Comparison of ENCODE assay signal across 8 cellular contexts in the genomic region with DNA sequence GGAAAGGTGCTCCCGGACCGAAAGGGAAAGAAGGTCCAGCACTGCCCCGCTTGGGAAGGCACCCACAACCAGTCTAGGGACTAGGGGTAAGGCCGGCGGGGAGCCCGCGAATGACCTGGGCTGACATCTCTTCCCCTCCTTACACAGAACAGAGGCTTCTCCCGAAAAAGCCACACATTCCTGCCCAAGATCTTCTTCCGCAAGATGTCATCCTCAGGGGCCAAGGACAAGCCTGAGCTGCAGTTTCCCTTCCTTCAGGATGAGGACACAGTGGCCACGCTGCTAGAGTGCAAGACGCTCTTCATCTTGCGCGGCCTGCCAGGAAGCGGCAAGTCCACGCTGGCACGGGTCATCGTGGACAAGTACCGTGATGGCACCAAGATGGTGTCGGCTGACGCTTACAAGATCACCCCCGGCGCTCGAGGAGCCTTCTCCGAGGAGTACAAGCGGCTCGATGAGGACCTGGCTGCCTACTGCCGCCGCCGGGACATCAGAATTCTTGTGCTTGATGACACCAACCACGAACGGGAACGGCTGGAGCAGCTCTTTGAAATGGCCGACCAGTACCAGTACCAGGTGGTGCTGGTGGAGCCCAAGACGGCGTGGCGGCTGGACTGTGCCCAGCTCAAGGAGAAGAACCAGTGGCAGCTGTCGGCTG. TPM values are rescaled to one million over a fixed set of nuclear protein-coding genes. Genes with fewer than 3 reads are reported as not detected.
DNase-seq lines count a peak whose midpoint lies in the region; ATAC-seq and TF ChIP-seq lines count a peak whose summit lies in the region.

No MANE protein-coding gene starts in this region.

- no peaks in the 10 kb centered on the region for H4K20me1 ChIP-seq in OCI-LY1 (ENCODE audit: insufficient read depth, low read length)
- peaks cover 31% of the 10 kb centered on the region for H4K20me1 ChIP-seq in osteoblast (ENCODE audit: insufficient read depth, low read length)

- H3K4me2 ChIP-seq in OCI-LY1 (ENCODE audit: low read length) (peak overlapping the region; percentile 71), osteoblast (ENCODE audit: insufficient read depth, low read length) (peak overlapping the region; percentile 95)

- H3K36me3 Mint-ChIP-seq in CD4-positive, CD25-positive, alpha-beta regulatory T cell = peaks cover 12% of the 10 kb centered on the region
- H3K36me3 Mint-ChIP-seq in endodermal cell (ENCODE audit: low read depth) = peaks cover 41% of the 10 kb centered on the region

- no peaks in the 10 kb centered on the region for H3K79me2 ChIP-seq in OCI-LY1 (ENCODE audit: insufficient read depth, low read length)
- H3K79me2 ChIP-seq in osteoblast (ENCODE audit: insufficient read depth, low read length) = peaks cover 60% of the 10 kb centered on the region

- H3K9me3 ChIP-seq in CD4-positive, CD25-positive, alpha-beta regulatory T cell (ENCODE audit: control insufficient read depth in 2 of 2, low read length in 2 of 2) = no peaks in the 10 kb centered on the region
- H3K9me3 ChIP-seq in OCI-LY1 (ENCODE audit: low read length) = no peaks in the 10 kb centered on the region
- no peaks in the 10 kb centered on the region for H3K9me3 ChIP-seq in endodermal cell (ENCODE audit: control insufficient read depth, low read length)
- H3K9me3 ChIP-seq in osteoblast (ENCODE audit: low read depth, low read length) = no peaks in the 10 kb centered on the region

- H3K4me3 Mint-ChIP-seq in CD4-positive, CD25-positive, alpha-beta regulatory T cell = peak overlapping the region; percentile 81 to 88 (median 86)
- H3K4me3 Mint-ChIP-seq in endodermal cell = peak overlapping the region; percentile 71

- H3K36me3 ChIP-seq in CD4-positive, CD25-positive, alpha-beta regulatory T cell (ENCODE audit: control insufficient read depth, insufficient read depth, low read length) = peaks cover 21% of the 10 kb centered on the region
- H3K36me3 ChIP-seq in OCI-LY1 (ENCODE audit: insufficient read depth, low read length) (peaks cover 42% of the 10 kb centered on the region), endodermal cell (ENCODE audit: control insufficient read depth, insufficient read depth, low read length) (peaks cover 42% of the 10 kb centered on the region), osteoblast (ENCODE audit: insufficient read depth, low read length) (peaks cover 47% of the 10 kb centered on the region)

- no peaks in the 10 kb centered on the region for H3K9me3 Mint-ChIP-seq in CD4-positive, CD25-positive, alpha-beta regulatory T cell
- H3K9me3 Mint-ChIP-seq in endodermal cell = no peaks in the 10 kb centered on the region

- H3K9me2 ChIP-seq in OCI-LY1 (ENCODE audit: low read depth, low read length) = no peaks in the 10 kb centered on the region

- H3K27me3 ChIP-seq in CD4-positive, CD25-positive, alpha-beta regulatory T cell (ENCODE audit: control insufficient read depth, insufficient read depth, low read length) = no peaks in the 10 kb centered on the region
- H3K27me3 ChIP-seq in OCI-LY1 (ENCODE audit: insufficient read depth, low read length) (no peaks in the 10 kb centered on the region; the same call in 1 of the 2 replicates), endodermal cell (ENCODE audit: control insufficient read depth, insufficient read depth, low read length, poor library complexity, severe bottlenecking) (no peaks in the 10 kb centered on the region), osteoblast (ENCODE audit: insufficient read depth, low read length) (no peaks in the 10 kb centered on the region)

- H3K4me1 Mint-ChIP-seq in CD4-positive, CD25-positive, alpha-beta regulatory T cell = peaks cover 15 to 56% (median 31%) of the 10 kb centered on the region in 4 donors
- peaks cover 15% of the 10 kb centered on the region for H3K4me1 Mint-ChIP-seq in endodermal cell

- 95 to 98% methylated on average over 32 to 37 of the region's 37 CpGs for WGBS in endodermal cell (ENCODE audit: insufficient coverage in 1 of 2, insufficient read length in 1 of 2), 2 experiments

- no peak overlapping the region; the same call in 1 of the 2 replicates for H3K9ac ChIP-seq in OCI-LY1 (ENCODE audit: low read length)
- H3K9ac ChIP-seq in endodermal cell (ENCODE audit: extremely low read depth, low read length, poor library complexity, severe bottlenecking) = no peak overlapping the region

- no peak for DNase-seq in CD4-positive, CD25-positive, alpha-beta regulatory T cell
- DNase-seq in endodermal cell (peak; percentile 67), osteoblast (ENCODE audit: insufficient read length, low spot score, missing footprints) (no peak), NOMO-1 (lab: John Stamatoyannopoulos, UW; ENCODE audit: unreplicated experiment in 2 of 2) (no peak), HT-29 (ENCODE audit: low spot score) (no peak)
- DNase-seq in activated CD8-positive, alpha-beta memory T cell treated with anti-CD3 and anti-CD28 coated beads, Interleukin-2, amount 50 U/mL, for 48 hours = no peak
- DNase-seq in stimulated activated CD4-positive, alpha-beta T cell treated with anti-CD3 and anti-CD28 coated beads, Interleukin-15, amount 100 ng/mL, for 24 hours = no peak

- H3K27ac Mint-ChIP-seq in CD4-positive, CD25-positive, alpha-beta regulatory T cell = peak overlapping the region in 2 of 3 donors; percentile 75 to 84
- H3K27ac Mint-ChIP-seq in endodermal cell = peak overlapping the region; percentile 77

- peak overlapping the region; percentile 80 for H3K27ac ChIP-seq in CD4-positive, CD25-positive, alpha-beta regulatory T cell (ENCODE audit: insufficient read depth, low read length, poor library complexity, severe bottlenecking)
- H3K27ac ChIP-seq in OCI-LY1 (ENCODE audit: low read depth, low read length, poor library complexity, severe bottlenecking) = peak overlapping the region; percentile 17
- H3K27ac ChIP-seq in endodermal cell (ENCODE audit: low read depth, low read length) = no peak overlapping the region
- H3K27ac ChIP-seq in osteoblast (ENCODE audit: low read depth, low read length) = peak overlapping the region; percentile 75

- peak overlapping the region; percentile 41 for H3K4me3 ChIP-seq in CD4-positive, CD25-positive, alpha-beta regulatory T cell (ENCODE audit: low read depth, low read length)
- H3K4me3 ChIP-seq in OCI-LY1 (ENCODE audit: low read depth, low read length, poor library complexity, severe bottlenecking) (peak overlapping the region; percentile 77), endodermal cell (ENCODE audit: low read length) (peak overlapping the region; percentile 90), osteoblast (ENCODE audit: insufficient read depth, low read length) (peak overlapping the region; percentile 88)

- no peak for TF ChIP-seq CTCF in OCI-LY1 (IDR thresholded peaks at IDR 0.05; ENCODE audit: low read length)
- no peak for TF ChIP-seq CTCF in endodermal cell (conservative IDR thresholded peaks at IDR 0.05)
- TF ChIP-seq CTCF in osteoblast (IDR thresholded peaks at IDR 0.05; ENCODE audit: extremely low read depth, low read depth, low read length) = no peak

- H3K4me1 ChIP-seq in CD4-positive, CD25-positive, alpha-beta regulatory T cell (ENCODE audit: control insufficient read depth, insufficient read depth, low read length, poor library complexity, severe bottlenecking) = peaks cover 29% of the 10 kb centered on the region
- H3K4me1 ChIP-seq in OCI-LY1 (ENCODE audit: insufficient read depth, low read length, severe bottlenecking) (peaks cover 39% of the 10 kb centered on the region), endodermal cell (ENCODE audit: control insufficient read depth, insufficient read depth, low read length) (peaks cover 3% of the 10 kb centered on the region), osteoblast (ENCODE audit: insufficient read depth, low read length) (peaks cover 41% of the 10 kb centered on the region)

- H3F3A ChIP-seq in OCI-LY1 (ENCODE audit: insufficient read depth, low read length) = peaks cover 4% of the 10 kb centered on the region; the same call in 1 of the 2 replicates

- ATAC-seq in CD4-positive, CD25-positive, alpha-beta regulatory T cell (ENCODE audit: low read depth in 2 of 2) = no peak

- peaks cover 7% of the 10 kb centered on the region for H3K27me3 Mint-ChIP-seq in CD4-positive, CD25-positive, alpha-beta regulatory T cell
- no peaks in the 10 kb centered on the region for H3K27me3 Mint-ChIP-seq in endodermal cell (ENCODE audit: insufficient read depth)

- H2AFZ ChIP-seq in OCI-LY1 (ENCODE audit: low read length) (no peak overlapping the region), osteoblast (ENCODE audit: low read length) (no peak overlapping the region)

RNA-seq across cellular contexts. Expression of gene CNP, which starts 1.5 kb away (rescaled TPM):
- total RNA-seq in CD4-positive, CD25-positive, alpha-beta regulatory T cell = 27.7 TPM
- 10 to 100 TPM; 26.9 to 44.3 (median 34.1) TPM for polyA plus RNA-seq in CD4-positive, CD25-positive, alpha-beta regulatory T cell
- 10 to 100 TPM; 64.3 to 79.6 TPM for total RNA-seq in endodermal cell
- 57.7 TPM for polyA plus RNA-seq in endodermal cell (2013, experiment 1 of 2)
- 55.6 TPM for polyA plus RNA-seq in endodermal cell (2013, experiment 2 of 2)
- total RNA-seq in osteoblast = 87.6 and 96.4 TPM in 2 replicates
- total RNA-seq in HT-29 (2014; rRNA removed; shearing (Covaris generic)) = 73.2 and 88.3 TPM in 2 replicates

RNA-seq across cellular contexts. Expression of gene ODAD4, which starts 37.6 kb away (rescaled TPM):
- total RNA-seq in CD4-positive, CD25-positive, alpha-beta regulatory T cell = not detected
- under 1 TPM in 3 of 4 donors, not detected in 1; 0.14 to 0.28 (median 0.15) TPM for polyA plus RNA-seq in CD4-positive, CD25-positive, alpha-beta regulatory T cell
- total RNA-seq in endodermal cell (1 to 10 TPM; 3.9 to 4.7 TPM), osteoblast (1.1 and 1.5 TPM in 2 replicates)
- 4.5 TPM for polyA plus RNA-seq in endodermal cell (2013, experiment 1 of 2)
- 4.1 TPM for polyA plus RNA-seq in endodermal cell (2013, experiment 2 of 2)
- total RNA-seq in HT-29 (2014; rRNA removed; shearing (Covaris generic)) = 0.55 and 0.64 TPM in 2 replicates

RNA-seq across cellular contexts. Expression of gene DNAJC7, which starts 49.2 kb away (rescaled TPM):
- 149 TPM for total RNA-seq in CD4-positive, CD25-positive, alpha-beta regulatory T cell
- 10 to 100 TPM; 53.3 to 80.7 (median 67.2) TPM for polyA plus RNA-seq in CD4-positive, CD25-positive, alpha-beta regulatory T cell
- 100 to 1,000 TPM; 112 to 116 TPM for total RNA-seq in endodermal cell
- polyA plus RNA-seq in endodermal cell (2013, experiment 1 of 2) = 90.7 TPM
- 88.3 TPM for polyA plus RNA-seq in endodermal cell (2013, experiment 2 of 2)
- total RNA-seq in osteoblast = 75.3 and 76.3 TPM in 2 replicates
- 49.1 and 52.8 TPM in 2 replicates for total RNA-seq in HT-29 (2014; rRNA removed; shearing (Covaris generic))

RNA-seq across cellular contexts. Expression of gene ACLY, which starts 49.3 kb away (rescaled TPM):
- total RNA-seq in CD4-positive, CD25-positive, alpha-beta regulatory T cell = 76.3 TPM
- 10 to 100 TPM; 50.3 to 56.8 (median 55.6) TPM for polyA plus RNA-seq in CD4-positive, CD25-positive, alpha-beta regulatory T cell
- total RNA-seq in endodermal cell (100 to 1,000 TPM; 261 to 304 TPM), osteoblast (271 and 273 TPM in 2 replicates)
- polyA plus RNA-seq in endodermal cell (2013, experiment 1 of 2) = 223 TPM
- polyA plus RNA-seq in endodermal cell (2013, experiment 2 of 2) = 225 TPM
- total RNA-seq in HT-29 (2014; rRNA removed; shearing (Covaris generic)) = 185 and 194 TPM in 2 replicates

RNA-seq across cellular contexts. Expression of gene NKIRAS2, which starts 51.8 kb away (rescaled TPM):
- 14.6 TPM for total RNA-seq in CD4-positive, CD25-positive, alpha-beta regulatory T cell
- 10 to 100 TPM; 21.8 to 25.8 (median 23.0) TPM for polyA plus RNA-seq in CD4-positive, CD25-positive, alpha-beta regulatory T cell
- total RNA-seq in endodermal cell (10 to 100 TPM; 48.0 to 51.2 TPM), osteoblast (38.0 and 39.1 TPM in 2 replicates)
- polyA plus RNA-seq in endodermal cell (2013, experiment 1 of 2) = 58.2 TPM
- 53.7 TPM for polyA plus RNA-seq in endodermal cell (2013, experiment 2 of 2)
- 50.1 and 62.1 TPM in 2 replicates for total RNA-seq in HT-29 (2014; rRNA removed; shearing (Covaris generic))
